13 cellular contexts compared by ENCODE assay signal in the genomic region with DNA sequence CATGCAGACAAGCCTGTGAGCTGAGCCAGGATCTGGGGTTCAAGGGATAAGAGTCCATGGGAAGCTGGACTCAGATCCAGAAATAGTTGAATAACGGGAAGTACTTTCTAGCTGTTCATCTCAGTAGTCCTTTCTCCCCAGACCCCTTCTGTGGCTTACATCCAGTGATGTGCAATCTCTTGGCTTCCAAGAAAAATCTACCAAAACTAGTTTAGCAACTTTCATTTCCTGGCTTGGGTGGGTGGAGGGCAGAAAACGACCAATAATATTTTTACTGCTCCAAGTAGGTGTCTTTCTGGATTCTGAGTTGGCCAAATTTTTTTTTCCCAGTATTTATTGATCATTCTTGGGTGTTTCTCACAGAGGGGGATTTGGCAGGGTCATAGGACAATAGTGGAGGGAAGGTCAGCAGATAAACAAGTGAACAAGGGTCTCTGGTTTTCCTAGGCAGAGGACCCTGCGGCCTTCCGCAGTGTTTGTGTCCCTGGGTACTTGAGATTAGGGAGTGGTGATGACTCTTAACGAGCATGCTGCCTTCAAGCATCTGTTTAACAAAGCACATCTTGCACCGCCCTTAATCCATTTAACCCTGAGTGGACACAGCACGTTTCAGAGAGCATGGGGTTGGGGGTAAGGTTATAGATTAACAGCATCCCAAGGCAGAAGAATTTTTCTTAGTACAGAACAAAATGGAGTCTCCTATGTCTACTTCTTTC. TPM values are rescaled to one million over a fixed set of nuclear protein-coding genes. Genes with fewer than 3 reads are reported as not detected.
DNase-seq lines count a peak whose midpoint lies in the region; ATAC-seq, FAIRE-seq and TF ChIP-seq lines count a peak whose summit lies in the region.
"Not testable (repeated sequence)": the region's sequence is repeated elsewhere in the genome, so short reads cannot be mapped to it uniquely, and the experiment has no call there.
"Had no signal": no experiment of that assay in that cellular context is flagged by ENCODE, and none has a peak within 500 bp of the region (broad histone marks: within the 10 kb centered on the region; RNA-seq: fewer than 3 reads in every experiment).

No MANE protein-coding gene starts in this region.

- not testable (repeated sequence) for H3K27me3 Mint-ChIP-seq in Calu3 (ENCODE audit: unreplicated experiment); T-helper 2 cell treated with Interferon-gamma antibody and Interleukin-4, amounts not matched to agents 5 μg/mL and 100 μg/mL, for 36 hours (ENCODE audit: low read depth)

- peak overlapping the region; percentile 12; the same call in 1 of the 2 replicates for H3K4me3 ChIP-seq in LNCaP clone FGC (ENCODE audit: low read depth, low read length)
- not testable (repeated sequence) for H3K4me3 ChIP-seq in bronchial epithelial cell (ENCODE audit: low read depth, low read length); pancreas

- CTCF ChIA-PET in Calu3 (lab: Charles Lee): not testable (repeated sequence)

- H3K4me1 ChIP-seq in pancreas: peaks cover 0 to 12% (median 4%) of the 10 kb centered on the region in 3 donors

- not testable (repeated sequence) for H3K27me3 ChIP-seq in bronchial epithelial cell (ENCODE audit: control insufficient read depth, insufficient read depth, low read length); pancreas

- H3K36me3 Mint-ChIP-seq in Calu3 (ENCODE audit: insufficient read depth, unreplicated experiment): peaks cover 18% of the 10 kb centered on the region
- H3K36me3 Mint-ChIP-seq in T-helper 2 cell treated with Interferon-gamma antibody and Interleukin-4, amounts not matched to agents 5 μg/mL and 100 μg/mL, for 36 hours (ENCODE audit: low read depth): not testable (repeated sequence)

- not testable (repeated sequence) for FAIRE-seq in bronchial epithelial cell (lab: Jason Lieb, UNC); pancreas (lab: Jason Lieb, UNC)

- TF ChIP-seq CTCF in Calu3 (IDR thresholded peaks at IDR 0.05; ENCODE audit: unreplicated experiment); LNCaP clone FGC (IDR thresholded peaks at IDR 0.05; ENCODE audit: control insufficient read depth, extremely low read depth, insufficient read depth); bronchial epithelial cell (IDR thresholded peaks at IDR 0.05; ENCODE audit: insufficient read depth, low read length, severe bottlenecking); pancreas (IDR thresholded peaks at IDR 0.05): not testable (repeated sequence)

- peak; percentile 50 for DNase-seq in Calu3
- DNase-seq in LNCaP clone FGC (ENCODE audit: low read depth): peak; percentile 89
- peak; percentile 4 for DNase-seq in NCI-H748 treated with DMSO at 0.1 percent for 48 hours (lab: John Stamatoyannopoulos, UW)
- not testable (repeated sequence) for DNase-seq in T-helper 2 cell treated with Interferon-gamma antibody and Interleukin-4, amounts not matched to agents 5 μg/mL and 100 μg/mL, for 36 hours (ENCODE audit: low spot score)
- peak; percentile 79 for DNase-seq in bronchial epithelial cell (ENCODE audit: low read depth)
- peak; percentile 57 for DNase-seq in islet precursor cell
- DNase-seq in pancreas: peak in 1 of 6 donors; percentile 42

- peaks cover 35% of the 10 kb centered on the region for H3K4me1 Mint-ChIP-seq in Calu3 (ENCODE audit: low read depth, unreplicated experiment)
- peaks cover 14% of the 10 kb centered on the region for H3K4me1 Mint-ChIP-seq in T-helper 2 cell treated with Interferon-gamma antibody and Interleukin-4, amounts not matched to agents 5 μg/mL and 100 μg/mL, for 36 hours (ENCODE audit: low read depth)

- not testable (repeated sequence) for H3K9me3 ChIP-seq in pancreas

- intact Hi-C loops in Calu3 (cut with micrococcal nuclease; ENCODE audit: unreplicated experiment); pancreas (cut with DNase I): not testable (repeated sequence)

- peak; percentile 22 to 62 (median 52) for ATAC-seq in pancreas

- H3K27ac Mint-ChIP-seq in Calu3 (ENCODE audit: unreplicated experiment): peak overlapping the region; percentile 83
- not testable (repeated sequence) for H3K27ac Mint-ChIP-seq in T-helper 2 cell treated with Interferon-gamma antibody and Interleukin-4, amounts not matched to agents 5 μg/mL and 100 μg/mL, for 36 hours

- peak overlapping the region in 2 of 4 donors; percentile 37 to 42 for H3K27ac ChIP-seq in pancreas

- peak overlapping the region; percentile 46 for H3K4me3 Mint-ChIP-seq in Calu3 (ENCODE audit: low read depth, unreplicated experiment)
- peak overlapping the region; percentile 18 for H3K4me3 Mint-ChIP-seq in T-helper 2 cell treated with Interferon-gamma antibody and Interleukin-4, amounts not matched to agents 5 μg/mL and 100 μg/mL, for 36 hours

- WGBS in pancreas, 2 donors: 18% methylated on average over 2 of the region's 7 CpGs

- not testable (repeated sequence) for H3K36me3 ChIP-seq in bronchial epithelial cell (ENCODE audit: control insufficient read depth, insufficient read depth, low read length); pancreas

- BruUV-seq in Calu3 (replicated peaks; lab: Mats Ljungman, UMichigan): not testable (repeated sequence)

- not testable (repeated sequence) for H3K9me3 Mint-ChIP-seq in Calu3 (ENCODE audit: low read depth, unreplicated experiment); T-helper 2 cell treated with Interferon-gamma antibody and Interleukin-4, amounts not matched to agents 5 μg/mL and 100 μg/mL, for 36 hours

RNA-seq across cellular contexts. Expression of gene MRPL9, which starts 5.2 kb away (rescaled TPM):
- total RNA-seq in Calu3 (2022) (106 and 118 TPM in 2 replicates), bronchial epithelial cell (83.2 and 110 TPM in 2 replicates), pancreas (10 to 100 TPM; 21.8 to 27.9 (median 24.6) TPM)
- 10 to 100 TPM; 47.0 to 61.9 TPM for polyA plus RNA-seq in pancreas

RNA-seq across cellular contexts. Expression of gene TDRKH, which starts 21.8 kb away (rescaled TPM):
- total RNA-seq in Calu3 (2022) (20.2 and 25.7 TPM in 2 replicates), bronchial epithelial cell (6.8 and 9.1 TPM in 2 replicates), pancreas (1 to 10 TPM; 2.6 to 7.5 (median 4.1) TPM)
- polyA plus RNA-seq in pancreas: 1 to 10 TPM; 2.6 to 4.2 TPM

RNA-seq across cellular contexts. Expression of gene LINGO4, which starts 36.7 kb away (rescaled TPM):
- total RNA-seq in Calu3 (2022) (not detected in 2 replicates), bronchial epithelial cell (under 0.01 TPM in 1 of 2 replicates, not detected in the other), pancreas (under 1 TPM; 0.15 to 0.52 (median 0.26) TPM)
- under 1 TPM; 0.27 to 0.89 TPM for polyA plus RNA-seq in pancreas
- total RNA-seq: GM23338, HT1080, RPMI7951, SJSA1 had no signal
- polyA plus RNA-seq: GM23338, IgD-negative memory B cell had no signal

RNA-seq across cellular contexts. Expression of gene RIIAD1, which starts 47.2 kb away (rescaled TPM):
- total RNA-seq in Calu3 (2022) (not detected in 2 replicates), bronchial epithelial cell (not detected in 2 replicates), pancreas (under 1 TPM in 4 of 6 donors, not detected in 2; 0.56 to 0.69 (median 0.63) TPM)
- 1 to 10 TPM; 3.7 to 7.5 TPM for polyA plus RNA-seq in pancreas
- total RNA-seq: CD4-positive, alpha-beta memory T cell; GM23338; HT1080; RPMI7951; SJSA1 had no signal
- polyA plus RNA-seq: CD4-positive, alpha-beta memory T cell; GM23338; IgD-negative memory B cell had no signal

RNA-seq across cellular contexts. Expression of gene CELF3, which starts 51.9 kb away (rescaled TPM):
- total RNA-seq in Calu3 (2022): not detected in 2 replicates
- not detected in 2 replicates for total RNA-seq in bronchial epithelial cell
- 1 to 10 TPM; 1.1 to 8.6 (median 3.6) TPM for total RNA-seq in pancreas
- 10 to 100 TPM; 39.2 to 76.3 TPM for polyA plus RNA-seq in pancreas
- total RNA-seq: CD4-positive, alpha-beta memory T cell; HT1080; RPMI7951; SJSA1 had no signal
- polyA plus RNA-seq: CD4-positive, alpha-beta memory T cell; IgD-negative memory B cell had no signal
